8 cellular contexts compared by ENCODE assay signal in genomic region chr1:121187914-121188313, GRCh38. TPM values are rescaled to one million over a fixed set of nuclear protein-coding genes. Genes with fewer than 3 reads are reported as not detected.
DNase-seq lines count a peak whose midpoint lies in the region; TF ChIP-seq lines count a peak whose summit lies in the region.
"Not testable (repeated sequence)": the region's sequence is repeated elsewhere in the genome, so short reads cannot be mapped to it uniquely, and the experiment has no call there.

No MANE protein-coding gene starts in this region.

- H3K4me1 ChIP-seq in BLaER1; neuron (ENCODE audit: insufficient read depth, low read length): not testable (repeated sequence)

- H3K9ac ChIP-seq in BLaER1: not testable (repeated sequence)

- H3K4me2 ChIP-seq in BLaER1: peak overlapping the region; percentile 75

- intact Hi-C loops in activated T-helper 1 cell treated with anti-CD3 and anti-CD28 coated beads, Interleukin-12 subunit alpha, Interleukin-12 subunit beta, Interleukin-2, Interleukin-4 antibody, amounts not matched to agents 30 ng/mL and 10 ng/mL and 1 ng/mL, durations not matched to agents 14 hours and 24 hours and 36 hours (cut with micrococcal nuclease): not testable (repeated sequence)

- peak overlapping the region; percentile 50 for H3K4me3 ChIP-seq in BLaER1
- H3K4me3 ChIP-seq in HFF-Myc (replicated peaks; ENCODE audit: low read depth, low read length): peak overlapping the region; percentile 34
- H3K4me3 ChIP-seq in neuron (ENCODE audit: low read length): peak overlapping the region; percentile 35

- peak overlapping the region; percentile 80 for H3K4me3 Mint-ChIP-seq in activated T-helper 1 cell treated with anti-CD3 and anti-CD28 coated beads, Interleukin-12 subunit alpha, Interleukin-12 subunit beta, Interleukin-2, Interleukin-4 antibody, amounts not matched to agents 30 ng/mL and 10 ng/mL and 1 ng/mL, durations not matched to agents 14 hours and 24 hours and 36 hours
- peak overlapping the region; percentile 83 for H3K4me3 Mint-ChIP-seq in glutamatergic neuron (ENCODE audit: unreplicated experiment)

- H2AFZ ChIP-seq in neuron (ENCODE audit: low read depth, low read length): not testable (repeated sequence)

- H4K20me1 ChIP-seq in BLaER1: not testable (repeated sequence)

- not testable (repeated sequence) for H3K9me3 Mint-ChIP-seq in activated T-helper 1 cell treated with anti-CD3 and anti-CD28 coated beads, Interleukin-12 subunit alpha, Interleukin-12 subunit beta, Interleukin-2, Interleukin-4 antibody, amounts not matched to agents 30 ng/mL and 10 ng/mL and 1 ng/mL, durations not matched to agents 14 hours and 24 hours and 36 hours; glutamatergic neuron (ENCODE audit: unreplicated experiment)

- not testable (repeated sequence) for DNase-seq in HFF-Myc (ENCODE audit: extremely low read depth, low read depth); activated T-helper 1 cell treated with anti-CD3 and anti-CD28 coated beads, Interleukin-12 subunit alpha, Interleukin-12 subunit beta, Interleukin-2, Interleukin-4 antibody, amounts not matched to agents 30 ng/mL and 10 ng/mL and 1 ng/mL, durations not matched to agents 14 hours and 24 hours and 36 hours (ENCODE audit: low spot score); glutamatergic neuron
- DNase-seq in SK-N-DZ (ENCODE audit: low spot score) (peak; percentile 0), cerebellar cortex (ENCODE audit: low spot score) (peak; percentile 0), superior temporal gyrus (ENCODE audit: extremely low spot score) (peak; percentile 4)

- not testable (repeated sequence) for H3K9me3 ChIP-seq in BLaER1; neuron (ENCODE audit: low read length)

- H3K27me3 ChIP-seq in BLaER1; neuron (ENCODE audit: insufficient read depth, low read length): not testable (repeated sequence)

- TF ChIP-seq CTCF in HFF-Myc (IDR thresholded peaks at IDR 0.05; ENCODE audit: low read depth, low read length, missing control alignments); glutamatergic neuron (IDR thresholded peaks at IDR 0.05; ENCODE audit: partially characterized antibody, unreplicated experiment): not testable (repeated sequence)

- not testable (repeated sequence) for H3K27ac Mint-ChIP-seq in activated T-helper 1 cell treated with anti-CD3 and anti-CD28 coated beads, Interleukin-12 subunit alpha, Interleukin-12 subunit beta, Interleukin-2, Interleukin-4 antibody, amounts not matched to agents 30 ng/mL and 10 ng/mL and 1 ng/mL, durations not matched to agents 14 hours and 24 hours and 36 hours
- peak overlapping the region; percentile 62 for H3K27ac Mint-ChIP-seq in glutamatergic neuron (ENCODE audit: unreplicated experiment)

- not testable (repeated sequence) for H3K27me3 Mint-ChIP-seq in activated T-helper 1 cell treated with anti-CD3 and anti-CD28 coated beads, Interleukin-12 subunit alpha, Interleukin-12 subunit beta, Interleukin-2, Interleukin-4 antibody, amounts not matched to agents 30 ng/mL and 10 ng/mL and 1 ng/mL, durations not matched to agents 14 hours and 24 hours and 36 hours (ENCODE audit: insufficient read depth); glutamatergic neuron (ENCODE audit: unreplicated experiment)

- not testable (repeated sequence) for H3K27ac ChIP-seq in BLaER1

- H3K36me3 Mint-ChIP-seq in activated T-helper 1 cell treated with anti-CD3 and anti-CD28 coated beads, Interleukin-12 subunit alpha, Interleukin-12 subunit beta, Interleukin-2, Interleukin-4 antibody, amounts not matched to agents 30 ng/mL and 10 ng/mL and 1 ng/mL, durations not matched to agents 14 hours and 24 hours and 36 hours (ENCODE audit: low read depth); glutamatergic neuron (ENCODE audit: unreplicated experiment): not testable (repeated sequence)

- H3K4me1 Mint-ChIP-seq in activated T-helper 1 cell treated with anti-CD3 and anti-CD28 coated beads, Interleukin-12 subunit alpha, Interleukin-12 subunit beta, Interleukin-2, Interleukin-4 antibody, amounts not matched to agents 30 ng/mL and 10 ng/mL and 1 ng/mL, durations not matched to agents 14 hours and 24 hours and 36 hours (ENCODE audit: low read depth); glutamatergic neuron (ENCODE audit: low read depth, unreplicated experiment): not testable (repeated sequence)

- not testable (repeated sequence) for H3K36me3 ChIP-seq in BLaER1; neuron (ENCODE audit: insufficient read depth, low read length)

RNA-seq across cellular contexts. Expression of gene SRGAP2C, which starts 3.1 kb away (rescaled TPM):
- polyA plus RNA-seq in SK-N-DZ (2014; cell fraction: cytosol; rRNA removed): 6.2 and 7.0 TPM in 2 replicates
- polyA plus RNA-seq in SK-N-DZ (2014; cell fraction: nucleus; rRNA removed): 4.4 and 4.9 TPM in 2 replicates
- 52.6 and 52.9 TPM in 2 replicates for total RNA-seq in activated T-helper 1 cell treated with anti-CD3 and anti-CD28 coated beads, Interleukin-12 subunit alpha, Interleukin-12 subunit beta, Interleukin-2, Interleukin-4 antibody, amounts not matched to agents 30 ng/mL and 10 ng/mL and 1 ng/mL, durations not matched to agents 14 hours and 24 hours and 36 hours
- 16.5 TPM for total RNA-seq in glutamatergic neuron (ENCODE audit: unreplicated experiment)

RNA-seq across cellular contexts. Expression of gene FAM72B, which starts 3.8 kb away (rescaled TPM):
- 15.0 and 20.7 TPM in 2 replicates for polyA plus RNA-seq in SK-N-DZ (2014; cell fraction: cytosol; rRNA removed)
- 10.2 and 11.5 TPM in 2 replicates for polyA plus RNA-seq in SK-N-DZ (2014; cell fraction: nucleus; rRNA removed)
- total RNA-seq in activated T-helper 1 cell treated with anti-CD3 and anti-CD28 coated beads, Interleukin-12 subunit alpha, Interleukin-12 subunit beta, Interleukin-2, Interleukin-4 antibody, amounts not matched to agents 30 ng/mL and 10 ng/mL and 1 ng/mL, durations not matched to agents 14 hours and 24 hours and 36 hours: 24.3 and 26.1 TPM in 2 replicates
- 2.1 TPM for total RNA-seq in glutamatergic neuron (ENCODE audit: unreplicated experiment)
